8 cellular contexts compared by ENCODE assay signal in the genomic region with DNA sequence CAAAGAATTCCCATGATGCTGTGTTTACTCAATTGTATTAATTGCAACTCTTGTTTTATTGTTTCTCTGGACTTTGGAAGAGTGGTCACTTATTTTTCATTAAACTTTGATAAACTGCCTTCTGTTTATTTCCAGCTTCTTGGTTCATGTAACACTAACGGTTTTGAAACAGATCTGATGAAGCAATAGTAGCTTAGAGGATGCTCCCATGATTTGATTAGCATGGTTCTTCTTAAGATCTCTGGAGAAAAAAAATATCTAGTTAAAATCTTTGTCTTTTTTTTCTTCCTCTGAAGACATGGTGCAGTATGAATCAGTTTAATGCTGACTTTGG.
DNase-seq lines count a peak whose midpoint lies in the region; ATAC-seq and TF ChIP-seq lines count a peak whose summit lies in the region.

No MANE protein-coding gene starts in this region.

- no peak overlapping the region for H2AFZ ChIP-seq in SK-N-SH (ENCODE audit: low read depth)

- H3K27ac Mint-ChIP-seq in stimulated activated effector memory CD8-positive, alpha-beta T cell treated with anti-CD3 and anti-CD28 coated beads, Interleukin-12 subunit alpha, Interleukin-12 subunit beta, amount 100 ng/mL, for 72 hours = peak overlapping the region; percentile 98

- H3K36me3 ChIP-seq in SK-N-SH (replicated peaks in 1 of 2; ENCODE audit: control insufficient read depth in 1 of 2, insufficient read depth in 2 of 2, low read length in 1 of 2) (peaks cover 7 to 20% of the 10 kb centered on the region in 2 experiments), SK-N-MC (ENCODE audit: insufficient read depth, low read length) (peaks cover under 1% of the 10 kb centered on the region), right atrium auricular region (peaks cover 3% of the 10 kb centered on the region), SJCRH30 (peaks cover 25% of the 10 kb centered on the region)

- peaks cover 71% of the 10 kb centered on the region for H3K4me1 Mint-ChIP-seq in stimulated activated effector memory CD8-positive, alpha-beta T cell treated with anti-CD3 and anti-CD28 coated beads, Interleukin-12 subunit alpha, Interleukin-12 subunit beta, amount 100 ng/mL, for 72 hours

- no peak for ATAC-seq in SK-N-SH treated with all-trans-retinoic acid at 6 μM for 48 hours
- no peak for ATAC-seq in stimulated activated effector memory CD8-positive, alpha-beta T cell treated with anti-CD3 and anti-CD28 coated beads, Interleukin-12 subunit alpha, Interleukin-12 subunit beta, amount 100 ng/mL, for 72 hours

- no peaks in the 10 kb centered on the region for H3K9me3 Mint-ChIP-seq in stimulated activated effector memory CD8-positive, alpha-beta T cell treated with anti-CD3 and anti-CD28 coated beads, Interleukin-12 subunit alpha, Interleukin-12 subunit beta, amount 100 ng/mL, for 72 hours

- H3K27ac ChIP-seq in SK-N-SH (ENCODE audit: low read depth in 2 of 2, low read length in 1 of 2) (peak overlapping the region; percentile 93 to 99), SK-N-MC (peak overlapping the region; percentile 35), right atrium auricular region (peak overlapping the region; percentile 45 to 80), SJCRH30 (no peak overlapping the region)

- H4K20me1 ChIP-seq in SK-N-SH (ENCODE audit: insufficient read depth) = no peaks in the 10 kb centered on the region

- peak overlapping the region; percentile 58 for H3K4me3 Mint-ChIP-seq in stimulated activated effector memory CD8-positive, alpha-beta T cell treated with anti-CD3 and anti-CD28 coated beads, Interleukin-12 subunit alpha, Interleukin-12 subunit beta, amount 100 ng/mL, for 72 hours

- no peaks in the 10 kb centered on the region for H3K9me2 ChIP-seq in SK-N-SH

- TF ChIP-seq RAD21 in SK-N-SH (IDR thresholded peaks at IDR 0.05; ENCODE audit: low read length) = no peak

- POLR2A ChIA-PET in SK-N-SH (lab: Yijun Ruan, JAX) = no interaction called here

- H3K79me2 ChIP-seq in SK-N-SH (ENCODE audit: insufficient read depth) = peaks cover 90% of the 10 kb centered on the region

- H3K4me3 ChIP-seq in SK-N-SH (ENCODE audit: low read depth in 2 of 2, low read length in 1 of 2) (peak overlapping the region in 1 of 2 experiments; percentile 8; a peak in 1 of 4 replicates), SK-N-MC (peak overlapping the region; percentile 17; the same call in 1 of the 2 replicates), right atrium auricular region (no peak overlapping the region), SJCRH30 (no peak overlapping the region)

- H3K4me1 ChIP-seq in SK-N-SH (ENCODE audit: control insufficient read depth in 1 of 2, insufficient read depth in 2 of 2, low read depth in 1 of 2, low read length in 1 of 2) = peaks cover 20 to 61% of the 10 kb centered on the region in 2 experiments
- H3K4me1 ChIP-seq in right atrium auricular region = peaks cover 0 to 64% of the 10 kb centered on the region in 2 donors
- H3K4me1 ChIP-seq in SJCRH30 = no peaks in the 10 kb centered on the region

- H3K9ac ChIP-seq in SK-N-SH (peak overlapping the region; percentile 57; the same call in 1 of the 2 replicates), SK-N-MC (ENCODE audit: insufficient read length) (no peak overlapping the region)

- peak overlapping the region; percentile 60 for H3K4me2 ChIP-seq in SK-N-SH

- H3K9me3 ChIP-seq in SK-N-SH (no peaks in the 10 kb centered on the region), SK-N-MC (ENCODE audit: low read depth, low read length) (no peaks in the 10 kb centered on the region), right atrium auricular region (no peaks in the 10 kb centered on the region), SJCRH30 (replicated peaks) (no peaks in the 10 kb centered on the region)

- TF ChIP-seq CTCF in SK-N-SH (IDR thresholded peaks at IDR 0.05) (no peak), right atrium auricular region (IDR thresholded peaks at IDR 0.05) (no peak)

- WGBS in SK-N-SH (ENCODE audit: low lambda C conversion rate) = 0% methylated on average over 1 of the region's 1 CpG

- no peak for DNase-seq in SK-N-SH
- no peak for DNase-seq in SK-N-MC (ENCODE audit: low read depth, low spot score)
- DNase-seq in right atrium auricular region (ENCODE audit: low spot score) = no peak
- no peak for DNase-seq in stimulated activated effector memory CD8-positive, alpha-beta T cell treated with anti-CD3 and anti-CD28 coated beads, Interleukin-12 subunit alpha, Interleukin-12 subunit beta, amount 100 ng/mL, for 72 hours (ENCODE audit: low spot score in 2 of 2)
- no peak for DNase-seq in stimulated activated CD4-positive, alpha-beta T cell treated with anti-CD3 and anti-CD28 coated beads, Interleukin-12 subunit alpha, Interleukin-12 subunit beta, amount 100 ng/mL, for 4 hours
- DNase-seq in SJCRH30 = no peak
- DNase-seq in posterior vena cava (ENCODE audit: low spot score) = no peak

- CTCF ChIA-PET in SK-N-SH (lab: Yijun Ruan, JAX) = interaction anchor here (2.1 kb wide), 1 partner anchor 11 kb away, joined by 6 read pairs; no protein-coding TSS in a partner anchor

- no peak for TF ChIP-seq EP300 in SK-N-SH (IDR thresholded peaks at IDR 0.05; ENCODE audit: borderline replicate concordance in 1 of 2, low read depth in 1 of 2, low read length in 1 of 2)

- H3K27me3 ChIP-seq in SK-N-SH (ENCODE audit: insufficient read depth) (no peaks in the 10 kb centered on the region), right atrium auricular region (no peaks in the 10 kb centered on the region), SJCRH30 (no peaks in the 10 kb centered on the region)

- H3F3A ChIP-seq in SK-N-SH (replicated peaks; ENCODE audit: insufficient read depth) = peaks cover 37% of the 10 kb centered on the region

- no peaks in the 10 kb centered on the region for H3K36me3 Mint-ChIP-seq in stimulated activated effector memory CD8-positive, alpha-beta T cell treated with anti-CD3 and anti-CD28 coated beads, Interleukin-12 subunit alpha, Interleukin-12 subunit beta, amount 100 ng/mL, for 72 hours

- intact Hi-C loops in posterior vena cava (cut with DNase I) = no loop called here

TF ChIP-seq in SK-N-SH, 30 proteins besides CTCF, POLR2A, EP300 and RAD21 (continues in another document):
- TF ChIP-seq FOSL2 (IDR thresholded peaks at IDR 0.05; ENCODE audit: borderline replicate concordance, low read depth) (no peak), EZH2phosphoT487 (IDR thresholded peaks at IDR 0.05; ENCODE audit: borderline replicate concordance, low read depth) (no peak)
- TF ChIP-seq, protein P1, sequence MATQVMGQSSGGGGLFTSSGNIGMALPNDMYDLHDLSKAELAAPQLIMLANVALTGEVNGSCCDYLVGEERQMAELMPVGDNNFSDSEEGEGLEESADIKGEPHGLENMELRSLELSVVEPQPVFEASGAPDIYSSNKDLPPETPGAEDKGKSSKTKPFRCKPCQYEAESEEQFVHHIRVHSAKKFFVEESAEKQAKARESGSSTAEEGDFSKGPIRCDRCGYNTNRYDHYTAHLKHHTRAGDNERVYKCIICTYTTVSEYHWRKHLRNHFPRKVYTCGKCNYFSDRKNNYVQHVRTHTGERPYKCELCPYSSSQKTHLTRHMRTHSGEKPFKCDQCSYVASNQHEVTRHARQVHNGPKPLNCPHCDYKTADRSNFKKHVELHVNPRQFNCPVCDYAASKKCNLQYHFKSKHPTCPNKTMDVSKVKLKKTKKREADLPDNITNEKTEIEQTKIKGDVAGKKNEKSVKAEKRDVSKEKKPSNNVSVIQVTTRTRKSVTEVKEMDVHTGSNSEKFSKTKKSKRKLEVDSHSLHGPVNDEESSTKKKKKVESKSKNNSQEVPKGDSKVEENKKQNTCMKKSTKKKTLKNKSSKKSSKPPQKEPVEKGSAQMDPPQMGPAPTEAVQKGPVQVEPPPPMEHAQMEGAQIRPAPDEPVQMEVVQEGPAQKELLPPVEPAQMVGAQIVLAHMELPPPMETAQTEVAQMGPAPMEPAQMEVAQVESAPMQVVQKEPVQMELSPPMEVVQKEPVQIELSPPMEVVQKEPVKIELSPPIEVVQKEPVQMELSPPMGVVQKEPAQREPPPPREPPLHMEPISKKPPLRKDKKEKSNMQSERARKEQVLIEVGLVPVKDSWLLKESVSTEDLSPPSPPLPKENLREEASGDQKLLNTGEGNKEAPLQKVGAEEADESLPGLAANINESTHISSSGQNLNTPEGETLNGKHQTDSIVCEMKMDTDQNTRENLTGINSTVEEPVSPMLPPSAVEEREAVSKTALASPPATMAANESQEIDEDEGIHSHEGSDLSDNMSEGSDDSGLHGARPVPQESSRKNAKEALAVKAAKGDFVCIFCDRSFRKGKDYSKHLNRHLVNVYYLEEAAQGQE (IDR thresholded peaks at IDR 0.05; ENCODE audit: low read depth, low read length) = no peak

TF ChIP-seq in SK-N-SH treated with all-trans-retinoic acid at 6 μM for 48 hours, 23 proteins besides CTCF, POLR2A, EP300 and RAD21 (continues in another document):
- no peak for TF ChIP-seq TOX (CRISPR knock-in tag; IDR thresholded peaks at IDR 0.05; ENCODE audit: borderline replicate concordance)
- no peak for TF ChIP-seq ZNF565 (CRISPR knock-in tag; conservative IDR thresholded peaks at IDR 0.05; ENCODE audit: low read depth)
- TF ChIP-seq, protein P2, sequence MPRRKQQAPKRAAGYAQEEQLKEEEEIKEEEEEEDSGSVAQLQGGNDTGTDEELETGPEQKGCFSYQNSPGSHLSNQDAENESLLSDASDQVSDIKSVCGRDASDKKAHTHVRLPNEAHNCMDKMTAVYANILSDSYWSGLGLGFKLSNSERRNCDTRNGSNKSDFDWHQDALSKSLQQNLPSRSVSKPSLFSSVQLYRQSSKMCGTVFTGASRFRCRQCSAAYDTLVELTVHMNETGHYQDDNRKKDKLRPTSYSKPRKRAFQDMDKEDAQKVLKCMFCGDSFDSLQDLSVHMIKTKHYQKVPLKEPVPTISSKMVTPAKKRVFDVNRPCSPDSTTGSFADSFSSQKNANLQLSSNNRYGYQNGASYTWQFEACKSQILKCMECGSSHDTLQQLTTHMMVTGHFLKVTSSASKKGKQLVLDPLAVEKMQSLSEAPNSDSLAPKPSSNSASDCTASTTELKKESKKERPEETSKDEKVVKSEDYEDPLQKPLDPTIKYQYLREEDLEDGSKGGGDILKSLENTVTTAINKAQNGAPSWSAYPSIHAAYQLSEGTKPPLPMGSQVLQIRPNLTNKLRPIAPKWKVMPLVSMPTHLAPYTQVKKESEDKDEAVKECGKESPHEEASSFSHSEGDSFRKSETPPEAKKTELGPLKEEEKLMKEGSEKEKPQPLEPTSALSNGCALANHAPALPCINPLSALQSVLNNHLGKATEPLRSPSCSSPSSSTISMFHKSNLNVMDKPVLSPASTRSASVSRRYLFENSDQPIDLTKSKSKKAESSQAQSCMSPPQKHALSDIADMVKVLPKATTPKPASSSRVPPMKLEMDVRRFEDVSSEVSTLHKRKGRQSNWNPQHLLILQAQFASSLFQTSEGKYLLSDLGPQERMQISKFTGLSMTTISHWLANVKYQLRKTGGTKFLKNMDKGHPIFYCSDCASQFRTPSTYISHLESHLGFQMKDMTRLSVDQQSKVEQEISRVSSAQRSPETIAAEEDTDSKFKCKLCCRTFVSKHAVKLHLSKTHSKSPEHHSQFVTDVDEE (CRISPR knock-in tag; IDR thresholded peaks at IDR 0.05) = no peak
